Comparison of ENCODE assay signal across 1 cellular context in the genomic region with DNA sequence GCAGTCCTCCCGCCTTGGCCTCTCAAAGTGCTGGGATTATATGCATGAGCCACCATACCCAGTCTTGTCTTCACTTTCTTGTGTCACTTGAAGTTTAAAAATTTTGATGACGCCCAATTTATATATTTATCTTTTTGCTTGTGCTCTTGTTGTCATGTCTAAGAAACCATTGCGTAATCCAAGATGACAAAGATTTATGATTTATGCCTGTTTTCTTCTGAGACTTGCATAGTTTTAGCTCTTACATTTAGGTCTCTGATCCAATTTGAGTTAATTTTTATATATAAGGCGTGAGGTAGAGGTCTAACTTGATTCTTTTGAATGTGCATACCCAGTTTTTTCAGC.
TF ChIP-seq lines count a peak whose summit lies in the region.

No MANE protein-coding gene starts in this region.

TF ChIP-seq in GM23338, 12 proteins besides CTCF, POLR2A, EP300 and RAD21:
- TF ChIP-seq, protein P1, sequence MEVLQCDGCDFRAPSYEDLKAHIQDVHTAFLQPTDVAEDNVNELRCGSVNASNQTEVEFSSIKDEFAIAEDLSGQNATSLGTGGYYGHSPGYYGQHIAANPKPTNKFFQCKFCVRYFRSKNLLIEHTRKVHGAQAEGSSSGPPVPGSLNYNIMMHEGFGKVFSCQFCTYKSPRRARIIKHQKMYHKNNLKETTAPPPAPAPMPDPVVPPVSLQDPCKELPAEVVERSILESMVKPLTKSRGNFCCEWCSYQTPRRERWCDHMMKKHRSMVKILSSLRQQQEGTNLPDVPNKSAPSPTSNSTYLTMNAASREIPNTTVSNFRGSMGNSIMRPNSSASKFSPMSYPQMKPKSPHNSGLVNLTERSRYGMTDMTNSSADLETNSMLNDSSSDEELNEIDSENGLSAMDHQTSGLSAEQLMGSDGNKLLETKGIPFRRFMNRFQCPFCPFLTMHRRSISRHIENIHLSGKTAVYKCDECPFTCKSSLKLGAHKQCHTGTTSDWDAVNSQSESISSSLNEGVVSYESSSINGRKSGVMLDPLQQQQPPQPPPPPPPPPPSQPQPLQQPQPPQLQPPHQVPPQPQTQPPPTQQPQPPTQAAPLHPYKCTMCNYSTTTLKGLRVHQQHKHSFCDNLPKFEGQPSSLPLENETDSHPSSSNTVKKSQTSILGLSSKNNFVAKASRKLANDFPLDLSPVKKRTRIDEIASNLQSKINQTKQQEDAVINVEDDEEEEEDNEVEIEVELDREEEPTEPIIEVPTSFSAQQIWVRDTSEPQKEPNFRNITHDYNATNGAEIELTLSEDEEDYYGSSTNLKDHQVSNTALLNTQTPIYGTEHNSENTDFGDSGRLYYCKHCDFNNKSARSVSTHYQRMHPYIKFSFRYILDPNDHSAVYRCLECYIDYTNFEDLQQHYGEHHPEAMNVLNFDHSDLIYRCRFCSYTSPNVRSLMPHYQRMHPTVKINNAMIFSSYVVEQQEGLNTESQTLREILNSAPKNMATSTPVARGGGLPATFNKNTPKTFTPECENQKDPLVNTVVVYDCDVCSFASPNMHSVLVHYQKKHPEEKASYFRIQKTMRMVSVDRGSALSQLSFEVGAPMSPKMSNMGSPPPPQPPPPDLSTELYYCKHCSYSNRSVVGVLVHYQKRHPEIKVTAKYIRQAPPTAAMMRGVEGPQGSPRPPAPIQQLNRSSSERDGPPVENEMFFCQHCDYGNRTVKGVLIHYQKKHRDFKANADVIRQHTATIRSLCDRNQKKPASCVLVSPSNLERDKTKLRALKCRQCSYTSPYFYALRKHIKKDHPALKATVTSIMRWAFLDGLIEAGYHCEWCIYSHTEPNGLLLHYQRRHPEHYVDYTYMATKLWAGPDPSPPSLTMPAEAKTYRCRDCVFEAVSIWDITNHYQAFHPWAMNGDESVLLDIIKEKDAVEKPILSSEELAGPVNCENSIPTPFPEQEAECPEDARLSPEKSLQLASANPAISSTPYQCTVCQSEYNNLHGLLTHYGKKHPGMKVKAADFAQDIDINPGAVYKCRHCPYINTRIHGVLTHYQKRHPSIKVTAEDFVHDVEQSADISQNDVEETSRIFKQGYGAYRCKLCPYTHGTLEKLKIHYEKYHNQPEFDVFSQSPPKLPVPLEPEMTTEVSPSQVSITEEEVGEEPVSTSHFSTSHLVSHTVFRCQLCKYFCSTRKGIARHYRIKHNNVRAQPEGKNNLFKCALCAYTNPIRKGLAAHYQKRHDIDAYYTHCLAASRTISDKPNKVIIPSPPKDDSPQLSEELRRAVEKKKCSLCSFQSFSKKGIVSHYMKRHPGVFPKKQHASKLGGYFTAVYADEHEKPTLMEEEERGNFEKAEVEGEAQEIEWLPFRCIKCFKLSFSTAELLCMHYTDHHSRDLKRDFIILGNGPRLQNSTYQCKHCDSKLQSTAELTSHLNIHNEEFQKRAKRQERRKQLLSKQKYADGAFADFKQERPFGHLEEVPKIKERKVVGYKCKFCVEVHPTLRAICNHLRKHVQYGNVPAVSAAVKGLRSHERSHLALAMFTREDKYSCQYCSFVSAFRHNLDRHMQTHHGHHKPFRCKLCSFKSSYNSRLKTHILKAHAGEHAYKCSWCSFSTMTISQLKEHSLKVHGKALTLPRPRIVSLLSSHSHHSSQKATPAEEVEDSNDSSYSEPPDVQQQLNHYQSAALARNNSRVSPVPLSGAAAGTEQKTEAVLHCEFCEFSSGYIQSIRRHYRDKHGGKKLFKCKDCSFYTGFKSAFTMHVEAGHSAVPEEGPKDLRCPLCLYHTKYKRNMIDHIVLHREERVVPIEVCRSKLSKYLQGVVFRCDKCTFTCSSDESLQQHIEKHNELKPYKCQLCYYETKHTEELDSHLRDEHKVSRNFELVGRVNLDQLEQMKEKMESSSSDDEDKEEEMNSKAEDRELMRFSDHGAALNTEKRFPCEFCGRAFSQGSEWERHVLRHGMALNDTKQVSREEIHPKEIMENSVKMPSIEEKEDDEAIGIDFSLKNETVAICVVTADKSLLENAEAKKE (CRISPR knock-in tag; IDR thresholded peaks at IDR 0.05), result no peak
- TF ChIP-seq ZNF331 (CRISPR knock-in tag; IDR thresholded peaks at IDR 0.05; ENCODE audit: low read depth), result no peak
- no peak for TF ChIP-seq NANOG (IDR thresholded peaks at IDR 0.05; ENCODE audit: borderline replicate concordance)
- TF ChIP-seq, protein P2, sequence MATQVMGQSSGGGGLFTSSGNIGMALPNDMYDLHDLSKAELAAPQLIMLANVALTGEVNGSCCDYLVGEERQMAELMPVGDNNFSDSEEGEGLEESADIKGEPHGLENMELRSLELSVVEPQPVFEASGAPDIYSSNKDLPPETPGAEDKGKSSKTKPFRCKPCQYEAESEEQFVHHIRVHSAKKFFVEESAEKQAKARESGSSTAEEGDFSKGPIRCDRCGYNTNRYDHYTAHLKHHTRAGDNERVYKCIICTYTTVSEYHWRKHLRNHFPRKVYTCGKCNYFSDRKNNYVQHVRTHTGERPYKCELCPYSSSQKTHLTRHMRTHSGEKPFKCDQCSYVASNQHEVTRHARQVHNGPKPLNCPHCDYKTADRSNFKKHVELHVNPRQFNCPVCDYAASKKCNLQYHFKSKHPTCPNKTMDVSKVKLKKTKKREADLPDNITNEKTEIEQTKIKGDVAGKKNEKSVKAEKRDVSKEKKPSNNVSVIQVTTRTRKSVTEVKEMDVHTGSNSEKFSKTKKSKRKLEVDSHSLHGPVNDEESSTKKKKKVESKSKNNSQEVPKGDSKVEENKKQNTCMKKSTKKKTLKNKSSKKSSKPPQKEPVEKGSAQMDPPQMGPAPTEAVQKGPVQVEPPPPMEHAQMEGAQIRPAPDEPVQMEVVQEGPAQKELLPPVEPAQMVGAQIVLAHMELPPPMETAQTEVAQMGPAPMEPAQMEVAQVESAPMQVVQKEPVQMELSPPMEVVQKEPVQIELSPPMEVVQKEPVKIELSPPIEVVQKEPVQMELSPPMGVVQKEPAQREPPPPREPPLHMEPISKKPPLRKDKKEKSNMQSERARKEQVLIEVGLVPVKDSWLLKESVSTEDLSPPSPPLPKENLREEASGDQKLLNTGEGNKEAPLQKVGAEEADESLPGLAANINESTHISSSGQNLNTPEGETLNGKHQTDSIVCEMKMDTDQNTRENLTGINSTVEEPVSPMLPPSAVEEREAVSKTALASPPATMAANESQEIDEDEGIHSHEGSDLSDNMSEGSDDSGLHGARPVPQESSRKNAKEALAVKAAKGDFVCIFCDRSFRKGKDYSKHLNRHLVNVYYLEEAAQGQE (IDR thresholded peaks at IDR 0.05; ENCODE audit: unreplicated experiment), result no peak
- no peak for TF ChIP-seq JUNB (IDR thresholded peaks at IDR 0.05; ENCODE audit: unreplicated experiment)
TF ChIP-seq in GM23338: peak in this region for 0.
